In genomic region chr20:50058646-50059398, GRCh38 we compare ENCODE assay signal across 1 cellular context.
TF ChIP-seq lines count a peak whose summit lies in the region.

No MANE protein-coding gene starts in this region.

TF ChIP-seq in H1, 55 proteins besides CTCF, POLR2A, EP300 and RAD21:
- TF ChIP-seq RNF2 (IDR thresholded peaks at IDR 0.05; ENCODE audit: borderline replicate concordance, low read depth, low read length, missing control alignments, poor library complexity, severe bottlenecking) (no peak), TAF1 (IDR thresholded peaks at IDR 0.05; ENCODE audit: low read depth, low read length) (no peak), YY1 (IDR thresholded peaks at IDR 0.05; ENCODE audit: low read depth, low read length) (no peak), JUN (IDR thresholded peaks at IDR 0.05; ENCODE audit: low read depth, low read length) (no peak), SIRT6 (IDR thresholded peaks at IDR 0.05; ENCODE audit: low read length) (no peak), KDM5A (IDR thresholded peaks at IDR 0.05; ENCODE audit: low read length) (no peak), BRCA1 (IDR thresholded peaks at IDR 0.05; ENCODE audit: low read depth, low read length) (no peak), SUZ12 (IDR thresholded peaks at IDR 0.05; ENCODE audit: low read length) (no peak), POLR2AphosphoS5 (IDR thresholded peaks at IDR 0.05; ENCODE audit: low read depth, low read length) (no peak), KDM4A (IDR thresholded peaks at IDR 0.05; ENCODE audit: low read depth, low read length, severe bottlenecking) (no peak), GABPA (IDR thresholded peaks at IDR 0.05; ENCODE audit: borderline replicate concordance, insufficient read depth, low read length) (no peak), ASH2L (IDR thresholded peaks at IDR 0.05; ENCODE audit: low read length) (no peak), SP2 (IDR thresholded peaks at IDR 0.05; ENCODE audit: low read length) (no peak)
- TF ChIP-seq, protein P1, sequence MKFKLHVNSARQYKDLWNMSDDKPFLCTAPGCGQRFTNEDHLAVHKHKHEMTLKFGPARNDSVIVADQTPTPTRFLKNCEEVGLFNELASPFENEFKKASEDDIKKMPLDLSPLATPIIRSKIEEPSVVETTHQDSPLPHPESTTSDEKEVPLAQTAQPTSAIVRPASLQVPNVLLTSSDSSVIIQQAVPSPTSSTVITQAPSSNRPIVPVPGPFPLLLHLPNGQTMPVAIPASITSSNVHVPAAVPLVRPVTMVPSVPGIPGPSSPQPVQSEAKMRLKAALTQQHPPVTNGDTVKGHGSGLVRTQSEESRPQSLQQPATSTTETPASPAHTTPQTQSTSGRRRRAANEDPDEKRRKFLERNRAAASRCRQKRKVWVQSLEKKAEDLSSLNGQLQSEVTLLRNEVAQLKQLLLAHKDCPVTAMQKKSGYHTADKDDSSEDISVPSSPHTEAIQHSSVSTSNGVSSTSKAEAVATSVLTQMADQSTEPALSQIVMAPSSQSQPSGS (IDR thresholded peaks at IDR 0.05; ENCODE audit: low read length), result no peak
